ENCODE assay signal across 12 cellular contexts in the genomic region with DNA sequence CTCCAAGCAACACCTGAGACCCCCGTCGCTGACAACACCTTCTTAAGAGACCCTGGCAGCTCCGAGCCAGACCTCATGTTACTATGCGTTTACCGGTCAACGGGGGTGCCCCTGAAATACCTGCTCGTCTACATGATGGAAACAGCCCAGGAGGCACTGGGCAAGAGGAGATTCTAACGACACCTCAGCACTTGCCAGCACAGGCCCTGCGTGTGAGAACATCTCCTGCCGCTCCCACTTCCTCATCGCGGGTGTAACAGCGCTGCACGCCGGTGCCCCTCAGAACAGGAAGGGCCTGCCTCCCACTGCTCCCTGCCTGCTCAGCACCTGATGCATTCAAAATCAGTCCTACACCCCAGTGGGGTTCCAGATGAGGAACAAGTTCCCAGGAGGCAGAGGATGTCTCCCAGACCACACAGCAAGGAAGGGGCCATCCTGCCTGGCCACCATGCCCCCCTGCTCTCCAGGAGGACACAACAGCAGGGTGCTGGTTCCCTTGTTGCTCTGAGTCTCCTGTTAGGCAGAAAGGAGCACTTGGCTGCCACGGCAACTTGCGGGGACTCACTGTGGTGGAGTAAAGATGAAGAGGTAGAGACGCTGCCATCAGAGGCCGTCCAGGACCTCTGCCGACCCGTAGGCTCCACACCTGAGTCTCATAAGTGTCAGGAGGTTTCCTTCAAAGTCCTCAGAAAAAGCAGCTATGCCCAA. TPM values are rescaled to one million over a fixed set of nuclear protein-coding genes. Genes with fewer than 3 reads are reported as not detected.
DNase-seq lines count a peak whose midpoint lies in the region; ATAC-seq and TF ChIP-seq lines count a peak whose summit lies in the region.
"Had no signal": no experiment of that assay in that cellular context is flagged by ENCODE, and none has a peak within 500 bp of the region (broad histone marks: within the 10 kb centered on the region; RNA-seq: fewer than 3 reads in every experiment).

No MANE protein-coding gene starts in this region.

- no peak for TF ChIP-seq POLR2A in NB4 (IDR thresholded peaks at IDR 0.05; ENCODE audit: extremely low read depth, insufficient read length)

- H3K9me3 ChIP-seq in CD8-positive, alpha-beta T cell (ENCODE audit: low read length) = no peaks in the 10 kb centered on the region
- no peaks in the 10 kb centered on the region for H3K9me3 ChIP-seq in ascending aorta

- H3K9me3 Mint-ChIP-seq in CD8-positive, alpha-beta T cell = peaks cover 4% of the 10 kb centered on the region
- H3K9me3 Mint-ChIP-seq in dendritic cell treated with granulocyte-macrophage colony-stimulating factor and Interleukin-4, amounts not matched to agents 40 ng/mL and 50 ng/mL, for 4 days = peaks cover 16% of the 10 kb centered on the region
- H3K9me3 Mint-ChIP-seq in neural crest cell = peaks cover 12% of the 10 kb centered on the region

- H3K36me3 ChIP-seq in CD8-positive, alpha-beta T cell (ENCODE audit: insufficient read depth, low read length) = no peaks in the 10 kb centered on the region
- H3K36me3 ChIP-seq in ascending aorta = peaks cover 0 to 13% of the 10 kb centered on the region in 2 donors

- H3K27me3 ChIP-seq in CD8-positive, alpha-beta T cell (ENCODE audit: insufficient read depth, low read length) = no peaks in the 10 kb centered on the region
- H3K27me3 ChIP-seq in ascending aorta = no peaks in the 10 kb centered on the region
- H3K27me3 ChIP-seq: left lung had no signal

- peaks cover 49% of the 10 kb centered on the region for H3K4me1 ChIP-seq in CD8-positive, alpha-beta T cell (ENCODE audit: insufficient read depth, low read length)
- peaks cover 15 to 28% of the 10 kb centered on the region in 2 donors for H3K4me1 ChIP-seq in ascending aorta

- TF ChIP-seq CTCF in CD8-positive, alpha-beta T cell (IDR thresholded peaks at IDR 0.05) = no peak
- TF ChIP-seq CTCF in NB4 (IDR thresholded peaks at IDR 0.05; ENCODE audit: low read depth, low read length) = no peak
- no peak for TF ChIP-seq CTCF in neural crest cell (conservative IDR thresholded peaks at IDR 0.05)
- TF ChIP-seq CTCF in ascending aorta (IDR thresholded peaks at IDR 0.05) = no peak

- H3K27ac ChIP-seq in CD8-positive, alpha-beta T cell (ENCODE audit: low read depth, low read length) = no peak overlapping the region
- no peak overlapping the region for H3K27ac ChIP-seq in ascending aorta
- H3K27ac ChIP-seq: coronary artery had no signal

- peak overlapping the region; percentile 79 for H3K27ac Mint-ChIP-seq in CD8-positive, alpha-beta T cell
- H3K27ac Mint-ChIP-seq in dendritic cell treated with granulocyte-macrophage colony-stimulating factor and Interleukin-4, amounts not matched to agents 40 ng/mL and 50 ng/mL, for 4 days = peak overlapping the region; percentile 81
- H3K27ac Mint-ChIP-seq in neural crest cell (ENCODE audit: unreplicated experiment) = no peak overlapping the region

- intact Hi-C loops in CD8-positive, alpha-beta T cell (cut with DNase I, micrococcal nuclease) = loop anchor here in 1 of 2 experiments (5.0 kb wide), 1 partner anchor 265 kb away; a partner anchor contains a TSS
- intact Hi-C loops in dendritic cell treated with granulocyte-macrophage colony-stimulating factor and Interleukin-4, amounts not matched to agents 40 ng/mL and 50 ng/mL, for 4 days (cut with micrococcal nuclease) = no loop called here
- intact Hi-C loops in ascending aorta (cut with DNase I) = loop anchor here (10.0 kb wide), 1 partner anchor 103 kb away; no protein-coding TSS in a partner anchor

- H3K36me3 Mint-ChIP-seq in CD8-positive, alpha-beta T cell = peaks cover 27% of the 10 kb centered on the region
- peaks cover 64% of the 10 kb centered on the region for H3K36me3 Mint-ChIP-seq in dendritic cell treated with granulocyte-macrophage colony-stimulating factor and Interleukin-4, amounts not matched to agents 40 ng/mL and 50 ng/mL, for 4 days (ENCODE audit: low read depth)
- H3K36me3 Mint-ChIP-seq in neural crest cell (ENCODE audit: low read depth) = peaks cover 10% of the 10 kb centered on the region

- peaks cover 60% of the 10 kb centered on the region for H3K4me1 Mint-ChIP-seq in CD8-positive, alpha-beta T cell (ENCODE audit: low read depth)
- H3K4me1 Mint-ChIP-seq in dendritic cell treated with granulocyte-macrophage colony-stimulating factor and Interleukin-4, amounts not matched to agents 40 ng/mL and 50 ng/mL, for 4 days (ENCODE audit: low read depth) = peaks cover 78% of the 10 kb centered on the region
- peaks cover 24% of the 10 kb centered on the region for H3K4me1 Mint-ChIP-seq in neural crest cell

- POLR2A ChIA-PET in CD8-positive, alpha-beta T cell (lab: Charles Lee) = no interaction called here

- no peak for DNase-seq in CD8-positive, alpha-beta T cell
- DNase-seq in NB4 (ENCODE audit: low read depth) = peak; percentile 68
- no peak for DNase-seq in neural crest cell (ENCODE audit: low read depth, low spot score)
- no peak for DNase-seq in stimulated activated CD4-positive, alpha-beta T cell treated with anti-CD3 and anti-CD28 coated beads, Interleukin-4, amount 100 ng/mL, for 1 hour
- no peak for DNase-seq in epidermal melanocyte (ENCODE audit: insufficient read length, low spot score)
- no peak for DNase-seq in anterior cingulate cortex (lab: John Stamatoyannopoulos, UW)
- DNase-seq in ascending aorta (ENCODE audit: low spot score in 2 of 2) = no peak
- DNase-seq: EL, NCI-H2171 had no signal

- H3K4me3 ChIP-seq in CD8-positive, alpha-beta T cell (ENCODE audit: low read depth, low read length) = no peak overlapping the region
- H3K4me3 ChIP-seq in NB4 (ENCODE audit: low read depth, low read length) = no peak overlapping the region
- H3K4me3 ChIP-seq in ascending aorta = no peak overlapping the region

- no peak for ATAC-seq in CD8-positive, alpha-beta T cell
- ATAC-seq: left lung had no signal

- peak overlapping the region; percentile 58 for H3K4me3 Mint-ChIP-seq in CD8-positive, alpha-beta T cell
- peak overlapping the region; percentile 64 for H3K4me3 Mint-ChIP-seq in dendritic cell treated with granulocyte-macrophage colony-stimulating factor and Interleukin-4, amounts not matched to agents 40 ng/mL and 50 ng/mL, for 4 days
- peak overlapping the region; percentile 78 for H3K4me3 Mint-ChIP-seq in neural crest cell

- H3K27me3 Mint-ChIP-seq in CD8-positive, alpha-beta T cell (ENCODE audit: low read depth) = no peaks in the 10 kb centered on the region
- H3K27me3 Mint-ChIP-seq in dendritic cell treated with granulocyte-macrophage colony-stimulating factor and Interleukin-4, amounts not matched to agents 40 ng/mL and 50 ng/mL, for 4 days = no peaks in the 10 kb centered on the region
- H3K27me3 Mint-ChIP-seq in neural crest cell (ENCODE audit: low read depth) = peaks cover 3% of the 10 kb centered on the region

- CTCF ChIA-PET in CD8-positive, alpha-beta T cell (lab: Charles Lee) = no interaction called here

RNA-seq across cellular contexts. Expression of a gene that starts 2.1 kb away (rescaled TPM):
- total RNA-seq in CD8-positive, alpha-beta T cell = 10 to 100 TPM; 36.2 to 40.9 TPM
- total RNA-seq in neural crest cell = 38.0 and 40.3 TPM in 2 replicates
- total RNA-seq in ascending aorta = 63.0 TPM
